In the genomic region with DNA sequence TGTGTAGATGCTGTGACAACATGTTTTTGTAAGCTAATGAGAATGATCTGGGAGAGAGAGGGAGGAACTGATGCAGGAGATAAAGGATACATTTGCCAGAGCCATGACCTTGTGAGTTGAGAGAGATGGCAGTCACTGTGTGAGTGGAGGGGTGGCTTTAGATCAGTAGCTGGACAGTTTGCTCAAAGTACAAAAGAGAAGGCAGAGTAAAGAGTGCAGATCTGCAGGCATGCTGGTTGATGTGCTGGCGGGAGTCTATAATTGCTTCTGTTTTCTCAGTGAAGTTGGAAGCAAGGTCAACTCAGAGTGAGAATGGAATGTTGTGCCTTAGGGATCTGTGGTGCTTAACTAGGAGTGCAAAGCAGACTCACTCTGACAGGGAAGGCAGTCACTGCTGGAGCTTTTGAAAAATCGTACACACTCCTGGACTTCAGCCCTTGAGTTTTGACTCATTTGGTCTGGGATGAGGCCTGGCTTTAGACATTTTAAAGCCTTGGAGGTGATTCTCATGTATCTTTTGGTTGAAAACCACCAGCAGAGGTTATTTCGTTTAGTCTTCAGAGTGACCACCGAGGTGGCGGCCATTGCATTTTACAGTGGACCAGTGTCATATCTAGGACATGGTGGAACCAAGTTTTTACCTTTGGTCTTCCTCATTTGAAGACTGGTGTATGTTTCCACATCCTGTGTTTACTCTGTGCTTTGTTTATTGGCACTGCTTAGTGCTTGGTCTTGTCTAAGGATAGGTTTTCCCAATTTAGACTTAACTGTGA, we compare ENCODE assay signal across 1 cellular context.
TF ChIP-seq lines count a peak whose summit lies in the region.

No MANE protein-coding gene starts in this region.

TF ChIP-seq in HepG2, 621 proteins besides CTCF, POLR2A, EP300 and RAD21 (continued from another document and continues in another):
- TF ChIP-seq, protein P1, sequence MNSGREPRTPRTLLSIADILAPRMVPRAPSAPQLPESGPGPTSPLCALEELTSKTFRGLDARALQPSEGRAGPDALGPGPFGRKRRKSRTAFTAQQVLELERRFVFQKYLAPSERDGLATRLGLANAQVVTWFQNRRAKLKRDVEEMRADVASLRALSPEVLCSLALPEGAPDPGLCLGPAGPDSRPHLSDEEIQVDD (CRISPR knock-in tag; IDR thresholded peaks at IDR 0.05; ENCODE audit: borderline replicate concordance) = no peak
- TF ChIP-seq ZNF335 (CRISPR knock-in tag; IDR thresholded peaks at IDR 0.05) (no peak), ZKSCAN1 (IDR thresholded peaks at IDR 0.05; ENCODE audit: low read length) (no peak), ZNF782 (CRISPR knock-in tag; IDR thresholded peaks at IDR 0.05; ENCODE audit: borderline replicate concordance) (no peak; the same call in 1 of the 2 replicates), TBL1XR1 (IDR thresholded peaks at IDR 0.05; ENCODE audit: borderline replicate concordance, low read length, partially characterized antibody) (peak; percentile 75), ZNF790 (CRISPR knock-in tag; IDR thresholded peaks at IDR 0.05; ENCODE audit: borderline replicate concordance) (no peak), ZNF234 (CRISPR knock-in tag; conservative IDR thresholded peaks at IDR 0.05) (no peak), HCFC1 (IDR thresholded peaks at IDR 0.05; ENCODE audit: low read depth, low read length) (no peak), ZNF44 (CRISPR knock-in tag; IDR thresholded peaks at IDR 0.05) (no peak), POLR2AphosphoS5 (IDR thresholded peaks at IDR 0.05; ENCODE audit: low read depth, low read length) (no peak), ZNF180 (CRISPR knock-in tag; IDR thresholded peaks at IDR 0.05; ENCODE audit: borderline replicate concordance, low read depth) (no peak), ETV6 (CRISPR knock-in tag; conservative IDR thresholded peaks at IDR 0.05) (no peak), ZFX (CRISPR knock-in tag; IDR thresholded peaks at IDR 0.05; ENCODE audit: low read depth) (peak; percentile 50; the same call in 1 of the 2 replicates), BATF2 (CRISPR knock-in tag; IDR thresholded peaks at IDR 0.05) (no peak), ZBTB43 (CRISPR knock-in tag; conservative IDR thresholded peaks at IDR 0.05) (0 out of 2 replicates have a peak, but pooled peaks have one; percentile 48), ATF7-NPFF (CRISPR knock-in tag; IDR thresholded peaks at IDR 0.05; ENCODE audit: low read depth) (no peak), SOX13 (IDR thresholded peaks at IDR 0.05) (peak; percentile 42; the same call in 1 of the 2 replicates), SOX13 (CRISPR knock-in tag; conservative IDR thresholded peaks at IDR 0.05 in 1 of 2, IDR thresholded peaks at IDR 0.05 in 1 of 2) (peak in 1 of 2 experiments; percentile 85; a peak in 2 of 4 replicates), BCL3 (CRISPR knock-in tag; IDR thresholded peaks at IDR 0.05) (no peak), ZNF547 (CRISPR knock-in tag; IDR thresholded peaks at IDR 0.05) (no peak), TSC22D2 (CRISPR knock-in tag; IDR thresholded peaks at IDR 0.05; ENCODE audit: borderline replicate concordance) (no peak), YY1 (IDR thresholded peaks at IDR 0.05; ENCODE audit: insufficient read depth, insufficient replicate concordance, low read depth, low read length) (peak; percentile 58), AGO1 (IDR thresholded peaks at IDR 0.05; ENCODE audit: low read depth, low read length, poor library complexity, severe bottlenecking) (no peak), CHD4 (IDR thresholded peaks at IDR 0.05; ENCODE audit: borderline replicate concordance, low read length) (no peak), SMAD9 (CRISPR knock-in tag; IDR thresholded peaks at IDR 0.05) (no peak), FOXA3 (CRISPR knock-in tag; IDR thresholded peaks at IDR 0.05) (peak; percentile 87), DMAP1 (CRISPR knock-in tag; IDR thresholded peaks at IDR 0.05) (0 out of 2 replicates have a peak, but pooled peaks have one; percentile 40), ELF1 (CRISPR knock-in tag; IDR thresholded peaks at IDR 0.05) (no peak), ZNF331 (CRISPR knock-in tag; IDR thresholded peaks at IDR 0.05) (peak; percentile 94), ZSCAN9 (CRISPR knock-in tag; IDR thresholded peaks at IDR 0.05; ENCODE audit: borderline replicate concordance) (no peak; the same call in 1 of the 2 replicates), HMG20B (CRISPR knock-in tag; conservative IDR thresholded peaks at IDR 0.05) (0 out of 2 replicates have a peak, but pooled peaks have one; percentile 29), MXI1 (IDR thresholded peaks at IDR 0.05; ENCODE audit: borderline replicate concordance, low read depth, low read length) (peak; percentile 25; the same call in 1 of the 3 replicates), ZNF12 (CRISPR knock-in tag; IDR thresholded peaks at IDR 0.05) (peak; percentile 89), SALL1 (CRISPR knock-in tag; IDR thresholded peaks at IDR 0.05) (peak; percentile 85), SRSF9 (IDR thresholded peaks at IDR 0.05; ENCODE audit: borderline replicate concordance, insufficient read depth, low read depth, low read length, poor library complexity, severe bottlenecking) (no peak)
- TF ChIP-seq, protein P2, sequence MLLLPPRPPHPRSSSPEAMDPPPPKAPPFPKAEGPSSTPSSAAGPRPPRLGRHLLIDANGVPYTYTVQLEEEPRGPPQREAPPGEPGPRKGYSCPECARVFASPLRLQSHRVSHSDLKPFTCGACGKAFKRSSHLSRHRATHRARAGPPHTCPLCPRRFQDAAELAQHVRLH (CRISPR knock-in tag; IDR thresholded peaks at IDR 0.05; ENCODE audit: borderline replicate concordance, low read depth) = no peak; the same call in 1 of the 2 replicates
- TF ChIP-seq, protein P3, sequence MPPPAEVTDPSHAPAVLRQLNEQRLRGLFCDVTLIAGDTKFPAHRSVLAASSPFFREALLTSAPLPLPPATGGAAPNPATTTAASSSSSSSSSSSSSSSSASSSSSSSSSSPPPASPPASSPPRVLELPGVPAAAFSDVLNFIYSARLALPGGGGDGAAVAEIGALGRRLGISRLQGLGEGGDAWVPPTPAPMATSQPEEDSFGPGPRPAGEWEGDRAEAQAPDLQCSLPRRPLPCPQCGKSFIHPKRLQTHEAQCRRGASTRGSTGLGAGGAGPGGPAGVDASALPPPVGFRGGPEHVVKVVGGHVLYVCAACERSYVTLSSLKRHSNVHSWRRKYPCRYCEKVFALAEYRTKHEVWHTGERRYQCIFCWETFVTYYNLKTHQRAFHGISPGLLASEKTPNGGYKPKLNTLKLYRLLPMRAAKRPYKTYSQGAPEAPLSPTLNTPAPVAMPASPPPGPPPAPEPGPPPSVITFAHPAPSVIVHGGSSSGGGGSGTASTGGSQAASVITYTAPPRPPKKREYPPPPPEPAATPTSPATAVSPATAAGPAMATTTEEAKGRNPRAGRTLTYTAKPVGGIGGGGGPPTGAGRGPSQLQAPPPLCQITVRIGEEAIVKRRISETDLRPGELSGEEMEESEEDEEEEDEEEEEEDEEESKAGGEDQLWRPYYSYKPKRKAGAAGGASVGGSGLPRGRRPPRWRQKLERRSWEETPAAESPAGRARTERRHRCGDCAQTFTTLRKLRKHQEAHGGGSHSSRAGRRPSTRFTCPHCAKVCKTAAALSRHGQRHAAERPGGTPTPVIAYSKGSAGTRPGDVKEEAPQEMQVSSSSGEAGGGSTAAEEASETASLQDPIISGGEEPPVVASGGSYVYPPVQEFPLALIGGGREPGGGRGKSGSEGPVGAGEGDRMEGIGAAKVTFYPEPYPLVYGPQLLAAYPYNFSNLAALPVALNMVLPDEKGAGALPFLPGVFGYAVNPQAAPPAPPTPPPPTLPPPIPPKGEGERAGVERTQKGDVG (CRISPR knock-in tag; IDR thresholded peaks at IDR 0.05; ENCODE audit: borderline replicate concordance) = 0 out of 2 replicates have a peak, but pooled peaks have one; percentile 52
- TF ChIP-seq, protein P4, sequence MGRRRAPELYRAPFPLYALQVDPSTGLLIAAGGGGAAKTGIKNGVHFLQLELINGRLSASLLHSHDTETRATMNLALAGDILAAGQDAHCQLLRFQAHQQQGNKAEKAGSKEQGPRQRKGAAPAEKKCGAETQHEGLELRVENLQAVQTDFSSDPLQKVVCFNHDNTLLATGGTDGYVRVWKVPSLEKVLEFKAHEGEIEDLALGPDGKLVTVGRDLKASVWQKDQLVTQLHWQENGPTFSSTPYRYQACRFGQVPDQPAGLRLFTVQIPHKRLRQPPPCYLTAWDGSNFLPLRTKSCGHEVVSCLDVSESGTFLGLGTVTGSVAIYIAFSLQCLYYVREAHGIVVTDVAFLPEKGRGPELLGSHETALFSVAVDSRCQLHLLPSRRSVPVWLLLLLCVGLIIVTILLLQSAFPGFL (CRISPR knock-in tag; IDR thresholded peaks at IDR 0.05) = no peak
- TF ChIP-seq, protein P5, sequence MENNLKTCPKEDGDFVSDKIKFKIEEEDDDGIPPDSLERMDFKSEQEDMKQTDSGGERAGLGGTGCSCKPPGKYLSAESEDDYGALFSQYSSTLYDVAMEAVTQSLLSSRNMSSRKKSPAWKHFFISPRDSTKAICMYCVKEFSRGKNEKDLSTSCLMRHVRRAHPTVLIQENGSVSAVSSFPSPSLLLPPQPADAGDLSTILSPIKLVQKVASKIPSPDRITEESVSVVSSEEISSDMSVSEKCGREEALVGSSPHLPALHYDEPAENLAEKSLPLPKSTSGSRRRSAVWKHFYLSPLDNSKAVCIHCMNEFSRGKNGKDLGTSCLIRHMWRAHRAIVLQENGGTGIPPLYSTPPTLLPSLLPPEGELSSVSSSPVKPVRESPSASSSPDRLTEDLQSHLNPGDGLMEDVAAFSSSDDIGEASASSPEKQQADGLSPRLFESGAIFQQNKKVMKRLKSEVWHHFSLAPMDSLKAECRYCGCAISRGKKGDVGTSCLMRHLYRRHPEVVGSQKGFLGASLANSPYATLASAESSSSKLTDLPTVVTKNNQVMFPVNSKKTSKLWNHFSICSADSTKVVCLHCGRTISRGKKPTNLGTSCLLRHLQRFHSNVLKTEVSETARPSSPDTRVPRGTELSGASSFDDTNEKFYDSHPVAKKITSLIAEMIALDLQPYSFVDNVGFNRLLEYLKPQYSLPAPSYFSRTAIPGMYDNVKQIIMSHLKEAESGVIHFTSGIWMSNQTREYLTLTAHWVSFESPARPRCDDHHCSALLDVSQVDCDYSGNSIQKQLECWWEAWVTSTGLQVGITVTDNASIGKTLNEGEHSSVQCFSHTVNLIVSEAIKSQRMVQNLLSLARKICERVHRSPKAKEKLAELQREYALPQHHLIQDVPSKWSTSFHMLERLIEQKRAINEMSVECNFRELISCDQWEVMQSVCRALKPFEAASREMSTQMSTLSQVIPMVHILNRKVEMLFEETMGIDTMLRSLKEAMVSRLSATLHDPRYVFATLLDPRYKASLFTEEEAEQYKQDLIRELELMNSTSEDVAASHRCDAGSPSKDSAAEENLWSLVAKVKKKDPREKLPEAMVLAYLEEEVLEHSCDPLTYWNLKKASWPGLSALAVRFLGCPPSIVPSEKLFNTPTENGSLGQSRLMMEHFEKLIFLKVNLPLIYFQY (CRISPR knock-in tag; IDR thresholded peaks at IDR 0.05; ENCODE audit: borderline replicate concordance) = no peak; the same call in 1 of the 2 replicates
- TF ChIP-seq, protein P6, sequence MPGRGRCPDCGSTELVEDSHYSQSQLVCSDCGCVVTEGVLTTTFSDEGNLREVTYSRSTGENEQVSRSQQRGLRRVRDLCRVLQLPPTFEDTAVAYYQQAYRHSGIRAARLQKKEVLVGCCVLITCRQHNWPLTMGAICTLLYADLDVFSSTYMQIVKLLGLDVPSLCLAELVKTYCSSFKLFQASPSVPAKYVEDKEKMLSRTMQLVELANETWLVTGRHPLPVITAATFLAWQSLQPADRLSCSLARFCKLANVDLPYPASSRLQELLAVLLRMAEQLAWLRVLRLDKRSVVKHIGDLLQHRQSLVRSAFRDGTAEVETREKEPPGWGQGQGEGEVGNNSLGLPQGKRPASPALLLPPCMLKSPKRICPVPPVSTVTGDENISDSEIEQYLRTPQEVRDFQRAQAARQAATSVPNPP (CRISPR knock-in tag; IDR thresholded peaks at IDR 0.05) = no peak; the same call in 1 of the 2 replicates
- TF ChIP-seq, protein P7, sequence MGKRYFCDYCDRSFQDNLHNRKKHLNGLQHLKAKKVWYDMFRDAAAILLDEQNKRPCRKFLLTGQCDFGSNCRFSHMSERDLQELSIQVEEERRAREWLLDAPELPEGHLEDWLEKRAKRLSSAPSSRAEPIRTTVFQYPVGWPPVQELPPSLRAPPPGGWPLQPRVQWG (CRISPR knock-in tag; IDR thresholded peaks at IDR 0.05; ENCODE audit: borderline replicate concordance, low read depth) = no peak
- TF ChIP-seq, protein P8, sequence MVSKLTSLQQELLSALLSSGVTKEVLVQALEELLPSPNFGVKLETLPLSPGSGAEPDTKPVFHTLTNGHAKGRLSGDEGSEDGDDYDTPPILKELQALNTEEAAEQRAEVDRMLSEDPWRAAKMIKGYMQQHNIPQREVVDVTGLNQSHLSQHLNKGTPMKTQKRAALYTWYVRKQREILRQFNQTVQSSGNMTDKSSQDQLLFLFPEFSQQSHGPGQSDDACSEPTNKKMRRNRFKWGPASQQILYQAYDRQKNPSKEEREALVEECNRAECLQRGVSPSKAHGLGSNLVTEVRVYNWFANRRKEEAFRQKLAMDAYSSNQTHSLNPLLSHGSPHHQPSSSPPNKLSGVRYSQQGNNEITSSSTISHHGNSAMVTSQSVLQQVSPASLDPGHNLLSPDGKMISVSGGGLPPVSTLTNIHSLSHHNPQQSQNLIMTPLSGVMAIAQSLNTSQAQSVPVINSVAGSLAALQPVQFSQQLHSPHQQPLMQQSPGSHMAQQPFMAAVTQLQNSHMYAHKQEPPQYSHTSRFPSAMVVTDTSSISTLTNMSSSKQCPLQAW (CRISPR knock-in tag; IDR thresholded peaks at IDR 0.05) = peak; percentile 58
